1 cellular context compared by ENCODE assay signal in genomic region chr17:28426081-28426519, GRCh38.
TF ChIP-seq lines count a peak whose summit lies in the region.

No MANE protein-coding gene starts in this region.

TF ChIP-seq in A549, 52 proteins besides CTCF, POLR2A, EP300 and RAD21 (continued from another document):
- no peak for TF ChIP-seq KDM5A (IDR thresholded peaks at IDR 0.05)
